9 cellular contexts compared by ENCODE assay signal in the genomic region with DNA sequence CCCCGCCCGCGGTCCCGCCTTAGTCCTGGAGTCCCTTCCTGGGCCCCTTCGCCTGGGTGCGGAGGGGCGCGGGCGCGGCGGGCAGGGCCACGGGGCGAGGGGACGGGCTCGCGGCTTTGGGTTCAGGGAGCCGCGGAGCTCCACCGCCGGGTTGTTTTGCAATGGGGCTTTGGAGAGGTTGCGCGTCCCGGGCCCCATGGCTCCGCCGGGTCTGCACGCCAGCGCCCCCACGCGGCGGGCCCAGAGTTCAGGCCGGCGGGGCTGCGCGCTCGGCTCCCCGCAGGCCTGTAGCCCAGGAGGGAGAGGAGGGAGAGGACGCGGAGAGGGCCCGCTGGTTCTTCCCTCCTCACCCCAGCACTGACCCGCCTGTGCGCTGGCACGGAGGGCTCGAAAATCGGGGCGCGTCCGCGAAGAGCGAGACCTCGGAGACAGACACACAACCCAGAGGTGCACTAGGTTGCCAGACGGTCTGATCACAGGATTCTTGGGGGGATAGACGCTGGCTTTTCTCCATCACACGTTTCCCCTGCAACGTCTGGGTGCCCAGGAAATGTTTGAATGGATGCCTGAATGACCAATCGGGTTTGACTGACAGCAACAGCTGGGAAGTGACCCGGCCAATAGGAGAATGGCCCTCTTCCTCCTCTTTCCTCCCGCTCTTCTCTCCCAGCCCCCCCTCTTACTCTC. TPM values are rescaled to one million over a fixed set of nuclear protein-coding genes. Genes with fewer than 3 reads are reported as not detected.
DNase-seq lines count a peak whose midpoint lies in the region; ATAC-seq and TF ChIP-seq lines count a peak whose summit lies in the region.
"Had no signal": no experiment of that assay in that cellular context is flagged by ENCODE, and none has a peak within 500 bp of the region (broad histone marks: within the 10 kb centered on the region; RNA-seq: fewer than 3 reads in every experiment).

No MANE protein-coding gene starts in this region.

- H3K4me1 ChIP-seq in upper lobe of left lung, result peaks cover 20 to 34% (median 30%) of the 10 kb centered on the region in 4 donors

- no peak for TF ChIP-seq POLR2A in upper lobe of left lung (IDR thresholded peaks at IDR 0.05)

- H3K27me3 ChIP-seq in upper lobe of left lung, result peaks cover 0 to 57% (median 34%) of the 10 kb centered on the region in 4 donors

- TF ChIP-seq EP300 in upper lobe of left lung (IDR thresholded peaks at IDR 0.05), result no peak

- peak overlapping the region in 3 of 4 donors; percentile 7 to 42 (median 35) for H3K4me3 ChIP-seq in upper lobe of left lung

- peak; percentile 16 to 76 (median 53) for TF ChIP-seq CTCF in upper lobe of left lung (IDR thresholded peaks at IDR 0.05)

- H3K36me3 ChIP-seq in upper lobe of left lung, result no peaks in the 10 kb centered on the region

- WGBS in upper lobe of left lung, 2 donors, result 7 to 14% methylated on average over 5 to 20 of the region's 57 CpGs

- ATAC-seq in upper lobe of left lung (ENCODE audit: low FRiP score in 2 of 2), result peak in 1 of 2 donors; percentile 72
- ATAC-seq in HG03565 (IDR thresholded peaks at IDR 0.05; ENCODE audit: unreplicated experiment), result no peak

- H3K9me3 ChIP-seq in upper lobe of left lung, result no peaks in the 10 kb centered on the region

- H3K27ac ChIP-seq in upper lobe of left lung, result no peak overlapping the region

- DNase-seq in activated CD4-positive, alpha-beta T cell treated with anti-CD3 and anti-CD28 coated beads for 48 hours, result peak; percentile 66
- no peak for DNase-seq in activated CD4-positive, alpha-beta T cell treated with anti-CD3 and anti-CD28 coated beads for 4 hours
- DNase-seq in NCI-H526 (lab: John Stamatoyannopoulos, UW) (peak; percentile 13 to 82), dermis blood vessel endothelial cell (peak; percentile 67), medulla oblongata (ENCODE audit: extremely low spot score) (peak; percentile 15), upper lobe of left lung (peak; percentile 47 to 93), foreskin melanocyte (no peak)
- DNase-seq: DND-41 had no signal

RNA-seq across cellular contexts. Expression of a gene that starts 4.9 kb away (rescaled TPM):
- total RNA-seq in dermis blood vessel endothelial cell (0.09 TPM in 1 of 2 replicates, not detected in the other), upper lobe of left lung (1 to 10 TPM in 2 of 6 donors, under 1 TPM in 1, not detected in 3; 0.61 to 1.3 (median 1.2) TPM)

Comparison
In these comparisons a context has a peak if more than half of its experiments do, and no peak if none do; other contexts are left out.
1. DNase-seq: peak in activated CD4-positive, alpha-beta T cell treated with anti-CD3 and anti-CD28 coated beads for 48 hours (single experiment), NCI-H526 (2 of 2), dermis blood vessel endothelial cell (single experiment), medulla oblongata (single experiment) and upper lobe of left lung (2 of 2); none in activated CD4-positive, alpha-beta T cell treated with anti-CD3 and anti-CD28 coated beads for 4 hours (0 of 2) and foreskin melanocyte (single experiment).